Comparison of ENCODE assay signal across 14 cellular contexts in the genomic region with DNA sequence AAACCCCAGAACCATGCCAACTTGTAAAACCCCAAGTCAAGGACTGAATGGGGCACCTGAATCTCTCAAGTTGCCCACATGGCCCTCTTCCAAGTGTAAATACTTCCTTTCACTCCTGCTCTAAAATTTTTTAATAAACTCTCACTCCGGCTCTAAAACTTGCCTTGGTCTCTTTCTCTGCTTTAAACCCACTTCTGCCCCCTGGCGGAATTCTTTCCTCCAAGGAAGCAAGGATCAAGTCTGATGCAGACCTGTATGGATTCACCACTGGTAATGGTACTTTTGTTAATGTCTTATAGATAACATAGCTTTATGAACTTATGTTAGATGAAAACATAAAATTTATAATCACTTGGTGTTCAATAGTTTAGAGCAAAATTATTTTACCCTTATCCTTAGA. TPM values are rescaled to one million over a fixed set of nuclear protein-coding genes. Genes with fewer than 3 reads are reported as not detected.
DNase-seq lines count a peak whose midpoint lies in the region; ATAC-seq, FAIRE-seq and TF ChIP-seq lines count a peak whose summit lies in the region.
"Had no signal": no experiment of that assay in that cellular context is flagged by ENCODE, and none has a peak within 500 bp of the region (broad histone marks: within the 10 kb centered on the region; RNA-seq: fewer than 3 reads in every experiment).

No MANE protein-coding gene starts in this region.

- no peaks in the 10 kb centered on the region for H3K4me1 ChIP-seq in colonic mucosa
- H3K4me1 ChIP-seq in small intestine (ENCODE audit: control insufficient read depth in 2 of 2, insufficient read depth in 1 of 2, low read depth in 1 of 2, low read length in 1 of 2): no peaks in the 10 kb centered on the region

- H3K4me3 ChIP-seq in colonic mucosa: no peak overlapping the region
- no peak overlapping the region for H3K4me3 ChIP-seq in small intestine (ENCODE audit: low read depth in 1 of 2, low read length in 2 of 2)

- intact Hi-C loops in colonic mucosa (cut with DNase I): no loop called here

- H3K36me3 ChIP-seq in colonic mucosa (no peaks in the 10 kb centered on the region), small intestine (ENCODE audit: control insufficient read depth in 2 of 2, insufficient read depth in 2 of 2, low read length in 2 of 2) (no peaks in the 10 kb centered on the region)

- no peak for ATAC-seq in GM19023 (IDR thresholded peaks at IDR 0.05; ENCODE audit: unreplicated experiment)

- no peak for FAIRE-seq in small intestine (lab: Jason Lieb, UNC)
- FAIRE-seq: HTR-8/SVneo had no signal

- no peak overlapping the region for H3K9ac ChIP-seq in colonic mucosa (ENCODE audit: low read depth in 2 of 2, low read length in 2 of 2)

- no peaks in the 10 kb centered on the region for H3K27me3 ChIP-seq in colonic mucosa
- H3K27me3 ChIP-seq in small intestine (ENCODE audit: control insufficient read depth in 2 of 2, insufficient read depth in 2 of 2, low read length in 2 of 2): no peaks in the 10 kb centered on the region

- no peak for TF ChIP-seq CTCF in colonic mucosa (IDR thresholded peaks at IDR 0.05)

- H3K9me3 ChIP-seq in colonic mucosa (no peaks in the 10 kb centered on the region), small intestine (ENCODE audit: control insufficient read depth, low read depth) (no peaks in the 10 kb centered on the region)

- DNase-seq in SIG-M5 treated with dmso at 0.1 percent for 504 hours (lab: John Stamatoyannopoulos, UW; ENCODE audit: unreplicated experiment) (peak; percentile 1), SIG-M5 (lab: John Stamatoyannopoulos, UW) (no peak), NCI-H146 treated with DMSO at 0.1 percent for 48 hours (lab: John Stamatoyannopoulos, UW; ENCODE audit: unreplicated experiment) (peak; percentile 10), colonic mucosa (peak; percentile 40), small intestine (peak; percentile 19), NCI-H524 (lab: John Stamatoyannopoulos, UW) (no peak)
- no peak for DNase-seq in activated CD4-positive, alpha-beta T cell treated with anti-CD3 and anti-CD28 coated beads, Interleukin-2, amount 50 U/mL, for 1 hour
- DNase-seq: activated naive CD4-positive, alpha-beta T cell treated with anti-CD3 and anti-CD28 coated beads, Interleukin-2, amount 50 U/mL, for 16 hours; immature natural killer cell; midbrain; NCI-H1436 treated with DMSO at 0.1 percent for 48 hours; posterior cingulate gyrus had no signal

- 74 to 88% (median 78%) methylated on average over 2 of the region's 2 CpGs for WGBS in small intestine, 3 donors

- H3K27ac ChIP-seq in colonic mucosa (no peak overlapping the region), small intestine (ENCODE audit: low read depth in 1 of 2, low read length in 1 of 2) (no peak overlapping the region)

RNA-seq across cellular contexts. Expression of gene SLC16A9, which starts 33.8 kb away (rescaled TPM):
- 10 to 100 TPM; 15.6 to 24.3 TPM for total RNA-seq in colonic mucosa
- polyA plus RNA-seq in small intestine: under 1 TPM; 0.18 to 0.27 (median 0.22) TPM
- polyA plus RNA-seq: immature natural killer cell had no signal

Comparison
In these comparisons a context has a peak if more than half of its experiments do, and no peak if none do; other contexts are left out.
1. DNase-seq: peak in SIG-M5 treated with dmso at 0.1 percent for 504 hours (single experiment), NCI-H146 treated with DMSO at 0.1 percent for 48 hours (single experiment), colonic mucosa (single experiment) and small intestine (single experiment); none in SIG-M5 (single experiment), NCI-H524 (0 of 2) and activated CD4-positive, alpha-beta T cell treated with anti-CD3 and anti-CD28 coated beads, Interleukin-2, amount 50 U/mL, for 1 hour (single experiment).